In genomic region chr7:110764852-110765251, GRCh38 we compare ENCODE assay signal across 8 cellular contexts.
"Had no signal": no experiment of that assay in that cellular context is flagged by ENCODE, and none has a peak within 500 bp of the region (broad histone marks: within the 10 kb centered on the region; RNA-seq: fewer than 3 reads in every experiment).

No MANE protein-coding gene starts in this region.

- H3K27ac ChIP-seq: GM23248, KMS-11 had no signal

- H2AFZ ChIP-seq: GM23248 had no signal

- FAIRE-seq: H54, HTR-8/SVneo had no signal

- H3K4me3 Mint-ChIP-seq: H9 had no signal

- H3K9me3 Mint-ChIP-seq: H9 had no signal

- H3K9ac ChIP-seq: GM23248, KMS-11 had no signal

- H3K4me2 ChIP-seq: KMS-11 had no signal

- DNase-seq: GM23248, GOT3, H9, HCEC 1CT, KBM-7 had no signal

- H3K4me3 ChIP-seq: GM23248 had no signal

- H3K27ac Mint-ChIP-seq: H9 had no signal
